Comparison of ENCODE assay signal across 8 cellular contexts in genomic region chr6:143678980-143679379, GRCh38. TPM values are rescaled to one million over a fixed set of nuclear protein-coding genes. Genes with fewer than 3 reads are reported as not detected.
A peak's percentile ranks its signal among the peaks of the same experiment; 100 is the strongest.
DNase-seq lines count a peak whose midpoint lies in the region; ATAC-seq, FAIRE-seq and TF ChIP-seq lines count a peak whose summit lies in the region.

No MANE protein-coding gene starts in this region.

- peaks cover 13% of the 10 kb centered on the region for H3K9me3 Mint-ChIP-seq in activated T-cell treated with anti-CD3 and anti-CD28 coated beads, Interleukin-2, amount 50 U/mL, for 24 hours

- H2AFZ ChIP-seq in HepG2 (ENCODE audit: low read length) = no peak overlapping the region

- H3K4me3 ChIP-seq in astrocyte of the cerebellum (ENCODE audit: low read depth, low read length) = peak overlapping the region; percentile 66
- peak overlapping the region; percentile 79 to 90 (median 87); a peak in 5 of 6 replicates for H3K4me3 ChIP-seq in HepG2 (replicated peaks in 1 of 3; ENCODE audit: insufficient read depth in 1 of 3, low read depth in 2 of 3, low read length in 3 of 3)
- H3K4me3 ChIP-seq in thyroid gland (replicated peaks in 1 of 3) = peak overlapping the region in 2 of 3 donors; percentile 82 to 94

- TF ChIP-seq POLR2A in HepG2 (IDR thresholded peaks at IDR 0.05; ENCODE audit: insufficient read depth in 1 of 2, low read depth in 2 of 2, low read length in 2 of 2) = no peak
- TF ChIP-seq POLR2A in thyroid gland (IDR thresholded peaks at IDR 0.05) = no peak

- no peak for DNase-seq in activated T-cell treated with anti-CD3 and anti-CD28 coated beads, Interleukin-2, amount 50 U/mL, for 24 hours
- DNase-seq in activated T-cell treated with anti-CD3 and anti-CD28 coated beads for 4 hours (no peak), astrocyte of the cerebellum (ENCODE audit: low read depth) (no peak), HepG2 (ENCODE audit: low spot score) (no peak), thyroid gland (no peak), NCI-H774 (lab: John Stamatoyannopoulos, UW) (no peak), germinal center (ENCODE audit: low spot score) (no peak)

- H3K4me1 ChIP-seq in HepG2 (ENCODE audit: insufficient read depth, low read length) = peaks cover 68% of the 10 kb centered on the region
- H3K4me1 ChIP-seq in thyroid gland = peaks cover 22% of the 10 kb centered on the region in 2 donors

- CTCF ChIA-PET in HepG2 (lab: Yijun Ruan, JAX; ENCODE audit: low intra/inter-chr PET ratio, low total read pairs) = no interaction called here

- no peaks in the 10 kb centered on the region for H4K20me1 ChIP-seq in HepG2 (ENCODE audit: insufficient read depth, low read length)

- peak overlapping the region; percentile 81 for H3K4me3 Mint-ChIP-seq in activated T-cell treated with anti-CD3 and anti-CD28 coated beads, Interleukin-2, amount 50 U/mL, for 24 hours

- TF ChIP-seq EP300 in HepG2 (IDR thresholded peaks at IDR 0.05; ENCODE audit: low read depth in 2 of 2, low read length in 2 of 2) (no peak), HepG2 (CRISPR knock-in tag; IDR thresholded peaks at IDR 0.05; ENCODE audit: borderline replicate concordance) (no peak)

- peaks cover 16% of the 10 kb centered on the region for H3K27me3 Mint-ChIP-seq in activated T-cell treated with anti-CD3 and anti-CD28 coated beads, Interleukin-2, amount 50 U/mL, for 24 hours

- H3K36me3 Mint-ChIP-seq in activated T-cell treated with anti-CD3 and anti-CD28 coated beads, Interleukin-2, amount 50 U/mL, for 24 hours (ENCODE audit: low read depth) = peaks cover 9% of the 10 kb centered on the region

- TSS peak; percentile 56 for BruUV-seq in HepG2 (replicated peaks; lab: Mats Ljungman, UMichigan)

- FAIRE-seq in HepG2 (lab: Jason Lieb, UNC) = no peak

- WGBS in HepG2 (ENCODE audit: low lambda C conversion rate) = 1% methylated on average over 3 of the region's 3 CpGs
- WGBS in thyroid gland, 2 donors = 4% methylated on average over 3 of the region's 3 CpGs

- H3K36me3 ChIP-seq in HepG2 (replicated peaks in 1 of 2; ENCODE audit: control insufficient read depth in 1 of 2, insufficient read depth in 2 of 2, low read length in 2 of 2) (no peaks in the 10 kb centered on the region), thyroid gland (no peaks in the 10 kb centered on the region)

- H3K4me1 Mint-ChIP-seq in activated T-cell treated with anti-CD3 and anti-CD28 coated beads, Interleukin-2, amount 50 U/mL, for 24 hours (ENCODE audit: low read depth) = peaks cover 41% of the 10 kb centered on the region

- H3K27ac ChIP-seq in HepG2 (ENCODE audit: extremely low read length, insufficient read depth, low read length) (peak overlapping the region; percentile 68), thyroid gland (peak overlapping the region; percentile 96 to 98 (median 97))

- peak overlapping the region; percentile 68 for H3K27ac Mint-ChIP-seq in activated T-cell treated with anti-CD3 and anti-CD28 coated beads, Interleukin-2, amount 50 U/mL, for 24 hours

- in situ Hi-C loops in astrocyte of the cerebellum (cut with HindIII; ENCODE audit: low sequenced_read_pairs) = no loop called here
- in situ Hi-C loops in HepG2 (cut with HindIII; ENCODE audit: extremely low pct_ligation_motif_present, low pct_unique_long_range_greater_than_20kb) = loop anchor here (5.0 kb wide), 1 partner anchor 163 kb away; the partner anchor contains the start of gene LTV1

- H3K9me3 ChIP-seq in HepG2 (ENCODE audit: low read length) (peaks cover 5% of the 10 kb centered on the region; the same call in 1 of the 2 replicates), thyroid gland (no peaks in the 10 kb centered on the region)

- intact Hi-C loops in HepG2 (cut with micrococcal nuclease; ENCODE audit: unreplicated experiment) (loop anchor here (1.0 to 5.0 kb wide), 2 partner anchors 66 to 163 kb away; partner anchors contain the start of gene LTV1), thyroid gland (cut with DNase I) (loop anchor here (10.0 kb wide), 1 partner anchor 166 kb away; the partner anchor contains the start of gene LTV1)

- H3K79me2 ChIP-seq in HepG2 (ENCODE audit: insufficient read depth, low read length) = peaks cover 57% of the 10 kb centered on the region

- no peak for TF ChIP-seq CTCF in astrocyte of the cerebellum (IDR thresholded peaks at IDR 0.05; ENCODE audit: low read depth, low read length, missing control alignments)
- TF ChIP-seq CTCF in HepG2 (CRISPR knock-in tag; IDR thresholded peaks at IDR 0.05) = no peak
- no peak for TF ChIP-seq CTCF in thyroid gland (IDR thresholded peaks at IDR 0.05)

- ATAC-seq in HepG2 = no peak
- ATAC-seq in HG03095 (IDR thresholded peaks at IDR 0.05; ENCODE audit: unreplicated experiment) = no peak

- peak overlapping the region; percentile 85 for H3K4me2 ChIP-seq in HepG2 (ENCODE audit: low read depth, low read length)

- POLR2A ChIA-PET in HepG2 (lab: Yijun Ruan, JAX) = interaction anchor here (1.2 to 2.8 kb wide), 4 partner anchors 10 to 66 kb away, joined by 3 to 20 read pairs (median 8); no protein-coding TSS in a partner anchor

- no peak for TF ChIP-seq RAD21 in HepG2 (CRISPR knock-in tag; IDR thresholded peaks at IDR 0.05)

- peak overlapping the region; percentile 85; the same call in 1 of the 2 replicates for H3K9ac ChIP-seq in HepG2 (ENCODE audit: insufficient read depth, low read depth, low read length)

- H3K27me3 ChIP-seq in HepG2 (ENCODE audit: control insufficient read depth in 1 of 2, insufficient read depth in 2 of 2, low read length in 2 of 2) (no peaks in the 10 kb centered on the region), thyroid gland (no peaks in the 10 kb centered on the region)

TF ChIP-seq in HepG2, 621 proteins besides CTCF, POLR2A, EP300 and RAD21:
- TF ChIP-seq ZNF775 (CRISPR knock-in tag; IDR thresholded peaks at IDR 0.05; ENCODE audit: borderline replicate concordance) (0 out of 2 replicates have a peak, but pooled peaks have one; percentile 6), MYPOP (CRISPR knock-in tag; IDR thresholded peaks at IDR 0.05) (no peak), HDAC6 (IDR thresholded peaks at IDR 0.05; ENCODE audit: low read depth, low read length) (0 out of 2 replicates have a peak, but pooled peaks have one; percentile 6)

RNA-seq across cellular contexts. Expression of gene PHACTR2, which starts 1.2 kb away (rescaled TPM):
- total RNA-seq in HepG2 (2016; rRNA removed; fragmentation: Illumina TruSeq; extraction: Trizol) (28.2 and 39.1 TPM in 2 replicates), thyroid gland (100 to 1,000 TPM in 3 of 4 donors, 10 to 100 TPM in 1; 95.0 to 127 (median 111) TPM)
- total RNA-seq in HepG2 (2016; cell fraction: cytosol; rRNA removed; fragmentation: Illumina TruSeq; extraction: Trizol; ENCODE audit: low read depth) = 14.4 and 16.0 TPM in 2 replicates
- 28.7 and 34.3 TPM in 2 replicates for total RNA-seq in HepG2 (2016; cell fraction: insoluble cytoplasmic fraction; rRNA removed; fragmentation: Illumina TruSeq; extraction: Trizol)
- 29.1 and 31.7 TPM in 2 replicates for total RNA-seq in HepG2 (2016; cell fraction: membrane; rRNA removed; fragmentation: Illumina TruSeq; extraction: Trizol)
- 27.6 and 29.4 TPM in 2 replicates for total RNA-seq in HepG2 (2016; cell fraction: nucleus; rRNA removed; fragmentation: Illumina TruSeq; extraction: Trizol)
- polyA plus RNA-seq in HepG2 (2011; rRNA removed) = 8.4 and 11.3 TPM in 2 replicates
- 7.5 and 8.1 TPM in 2 replicates for polyA plus RNA-seq in HepG2 (2011; cell fraction: cytosol; rRNA removed)
- polyA plus RNA-seq in HepG2 (2011; cell fraction: nucleus; rRNA removed) = 6.0 and 7.3 TPM in 2 replicates
- polyA plus RNA-seq in HepG2 (2012) = 6.6 and 11.5 TPM in 2 replicates
- polyA plus RNA-seq in HepG2 (2016; cell fraction: cytosol; fragmentation: Illumina TruSeq; extraction: Trizol; ENCODE audit: low read depth) = 8.4 and 10.1 TPM in 2 replicates
- polyA plus RNA-seq in HepG2 (2016; cell fraction: insoluble cytoplasmic fraction; fragmentation: Illumina TruSeq; extraction: Trizol; ENCODE audit: low read depth) = 14.6 and 15.0 TPM in 2 replicates
- 9.6 and 11.2 TPM in 2 replicates for polyA plus RNA-seq in HepG2 (2016; cell fraction: membrane; fragmentation: Illumina TruSeq; extraction: Trizol; ENCODE audit: low read depth)
- 12.7 and 13.6 TPM in 2 replicates for polyA plus RNA-seq in HepG2 (2016; cell fraction: nucleus; fragmentation: Illumina TruSeq; extraction: Trizol; ENCODE audit: insufficient read depth, low read depth)
- 13.8 and 29.8 TPM in 2 replicates for polyA minus RNA-seq in HepG2 (2011; rRNA and poly(A)+ RNA removed; ENCODE audit: low replicate concordance)
- 17.3 and 19.4 TPM in 2 replicates for polyA minus RNA-seq in HepG2 (2011; cell fraction: cytosol; rRNA and poly(A)+ RNA removed)
- 29.9 and 31.0 TPM in 2 replicates for polyA minus RNA-seq in HepG2 (2011; cell fraction: nucleus; rRNA and poly(A)+ RNA removed)
